Comparison of ENCODE assay signal across 8 cellular contexts in genomic region chr18:13849791-13850190, GRCh38. TPM values are rescaled to one million over a fixed set of nuclear protein-coding genes. Genes with fewer than 3 reads are reported as not detected.
"Had no signal": no experiment of that assay in that cellular context is flagged by ENCODE, and none has a peak within 500 bp of the region (broad histone marks: within the 10 kb centered on the region; RNA-seq: fewer than 3 reads in every experiment).

No MANE protein-coding gene starts in this region.

- H3K4me3 ChIP-seq: GM23338, K562 had no signal

- ATAC-seq: GM23338, K562 had no signal

- H3K4me2 ChIP-seq: GM23338 had no signal

- H2AFZ ChIP-seq: GM23338 had no signal

- DNase-seq: H9, HCEC 1CT, IMR-90 had no signal

- FAIRE-seq: H1, H54, HTR-8/SVneo, K562 had no signal

RNA-seq across cellular contexts. Expression of gene MC5R, which starts 25.8 kb away (rescaled TPM):
- total RNA-seq: GM23338, H9, IMR-90, K562 had no signal
- polyA plus RNA-seq: IMR-90, K562 had no signal
